In genomic region chr12:96585977-96586376, GRCh38 we compare ENCODE assay signal across 22 cellular contexts.
"Had no signal": no experiment of that assay in that cellular context is flagged by ENCODE, and none has a peak within 500 bp of the region (broad histone marks: within the 10 kb centered on the region; RNA-seq: fewer than 3 reads in every experiment).

No MANE protein-coding gene starts in this region.

- H3K4me2 ChIP-seq: neural progenitor cell, smooth muscle cell had no signal

- H3K4me3 Mint-ChIP-seq: dendritic cell treated with granulocyte-macrophage colony-stimulating factor and Interleukin-4, amounts not matched to agents 40 ng/mL and 50 ng/mL, for 4 days; effector memory CD8-positive, alpha-beta T cell; immature natural killer cell; natural killer cell treated with Interleukin-12 subunit alpha and Interleukin-12 subunit beta and Interleukin-15 and Interleukin-18, amount 100 ng/mL, for 72 hours; neural progenitor cell had no signal

- H3K9me3 ChIP-seq: gastrocnemius medialis, ovary had no signal

- H3K4me1 Mint-ChIP-seq: immature natural killer cell, neural progenitor cell had no signal

- H3K27ac Mint-ChIP-seq: dendritic cell treated with granulocyte-macrophage colony-stimulating factor and Interleukin-4, amounts not matched to agents 40 ng/mL and 50 ng/mL, for 4 days; effector memory CD8-positive, alpha-beta T cell; immature natural killer cell; natural killer cell treated with Interleukin-12 subunit alpha and Interleukin-12 subunit beta and Interleukin-15 and Interleukin-18, amount 100 ng/mL, for 72 hours; neural progenitor cell had no signal

- H3K27ac ChIP-seq: gastrocnemius medialis, neural progenitor cell, ovary had no signal

- H2AFZ ChIP-seq: neural progenitor cell had no signal

- DNase-seq: effector memory CD8-positive, alpha-beta T cell; gastrocnemius medialis; glutamatergic neuron; immature natural killer cell; left cardiac atrium; left ventricle myocardium superior; mesenchymal stem cell; midbrain; nucleus accumbens; ovary; right cardiac atrium; stimulated activated CD4-positive, alpha-beta T cell treated with anti-CD3 and anti-CD28 coated beads, Interleukin-2, amount 100 ng/mL, for 48 hours; stimulated activated naive CD4-positive, alpha-beta T cell treated with Interleukin-2 at 50 U/mL for 16 hours; trophoblast cell had no signal

- H3K9ac ChIP-seq: neural progenitor cell had no signal

- H3K4me1 ChIP-seq: gastrocnemius medialis, neural progenitor cell had no signal

- H3K36me3 Mint-ChIP-seq: immature natural killer cell; natural killer cell treated with Interleukin-12 subunit alpha and Interleukin-12 subunit beta and Interleukin-15 and Interleukin-18, amount 100 ng/mL, for 72 hours had no signal

- H3K4me3 ChIP-seq: gastrocnemius medialis, lung, neural progenitor cell, ovary, smooth muscle cell had no signal

- H3K27me3 ChIP-seq: gastrocnemius medialis, neural progenitor cell, ovary had no signal

- H3K36me3 ChIP-seq: gastrocnemius medialis, neural progenitor cell, ovary had no signal

- FAIRE-seq: colon, keratinocyte, urothelium cell line had no signal

- H3K9me3 Mint-ChIP-seq: dendritic cell treated with granulocyte-macrophage colony-stimulating factor and Interleukin-4, amounts not matched to agents 40 ng/mL and 50 ng/mL, for 4 days; effector memory CD8-positive, alpha-beta T cell; natural killer cell treated with Interleukin-12 subunit alpha and Interleukin-12 subunit beta and Interleukin-15 and Interleukin-18, amount 100 ng/mL, for 72 hours; neural progenitor cell had no signal
